In genomic region chr3:71580636-71581215, GRCh38 we compare ENCODE assay signal across 8 cellular contexts.
DNase-seq lines count a peak whose midpoint lies in the region; ATAC-seq lines count a peak whose summit lies in the region.

No MANE protein-coding gene starts in this region.

- no peak for ATAC-seq in central memory CD8-positive, alpha-beta T cell (replicated peaks; ENCODE audit: extremely low read depth, poor library complexity, severe bottlenecking)
- no peak for ATAC-seq in GM18519 (IDR thresholded peaks at IDR 0.05; ENCODE audit: low FRiP score, unreplicated experiment)

- no peaks in the 10 kb centered on the region for H3K9me3 Mint-ChIP-seq in central memory CD8-positive, alpha-beta T cell

- H3K9ac ChIP-seq in HUES6 (ENCODE audit: low read length) (no peak overlapping the region), mucosa of stomach (ENCODE audit: low read length) (peak overlapping the region; percentile 83)

- H3K4me3 Mint-ChIP-seq in central memory CD8-positive, alpha-beta T cell = peak overlapping the region; percentile 96

- peaks cover 49% of the 10 kb centered on the region for H3K79me2 ChIP-seq in ACC112 (ENCODE audit: control insufficient read depth, insufficient read depth, low read length, unreplicated experiment)

- H3K27me3 ChIP-seq in ACC112 (ENCODE audit: insufficient read depth, low read length) (no peaks in the 10 kb centered on the region), HUES6 (ENCODE audit: control insufficient read depth, insufficient read depth, low read length) (peaks cover 30% of the 10 kb centered on the region), mucosa of stomach (ENCODE audit: control insufficient read depth, insufficient read depth, low read length) (no peaks in the 10 kb centered on the region)

- no peaks in the 10 kb centered on the region for H3K36me3 ChIP-seq in ACC112 (ENCODE audit: insufficient read depth, low read length)
- no peaks in the 10 kb centered on the region for H3K36me3 ChIP-seq in HUES6 (ENCODE audit: control insufficient read depth, insufficient read depth, low read length)
- H3K36me3 ChIP-seq in mucosa of stomach (ENCODE audit: control insufficient read depth, insufficient read depth, low read length) = no peaks in the 10 kb centered on the region

- no peak for DNase-seq in central memory CD8-positive, alpha-beta T cell (ENCODE audit: low spot score in 2 of 2)
- DNase-seq in stimulated activated CD4-positive, alpha-beta T cell treated with anti-CD3 and anti-CD28 coated beads, Interleukin-4, amount 100 ng/mL, for 1 hour = no peak
- no peak for DNase-seq in T-helper 9 cell
- no peak for DNase-seq in GM03348 (ENCODE audit: low spot score)

- H3K9me3 ChIP-seq in HUES6 (ENCODE audit: control insufficient read depth, insufficient read depth, low read depth, low read length) (no peaks in the 10 kb centered on the region), mucosa of stomach (ENCODE audit: control insufficient read depth, low read length) (no peaks in the 10 kb centered on the region)

- H2AFZ ChIP-seq in ACC112 (ENCODE audit: low read length, unreplicated experiment) = peak overlapping the region; percentile 82

- peak overlapping the region; percentile 9; the same call in 1 of the 2 replicates for H3K27ac ChIP-seq in ACC112 (ENCODE audit: low read depth, low read length)
- no peak overlapping the region for H3K27ac ChIP-seq in HUES6 (ENCODE audit: low read depth, low read length)

- H3K4me1 Mint-ChIP-seq in central memory CD8-positive, alpha-beta T cell = peaks cover 24% of the 10 kb centered on the region

- H3K27me3 Mint-ChIP-seq in central memory CD8-positive, alpha-beta T cell = peaks cover 10% of the 10 kb centered on the region

- H3K4me1 ChIP-seq in ACC112 (ENCODE audit: control insufficient read depth, insufficient read depth, low read length, unreplicated experiment) (peaks cover 27% of the 10 kb centered on the region), HUES6 (ENCODE audit: control insufficient read depth, insufficient read depth, low read length) (peaks cover 20% of the 10 kb centered on the region), mucosa of stomach (ENCODE audit: control insufficient read depth, insufficient read depth, low read length) (peaks cover 22% of the 10 kb centered on the region)

- H3K4me3 ChIP-seq in ACC112 (ENCODE audit: low read depth, low read length) = peak overlapping the region; percentile 88
- peak overlapping the region; percentile 84 for H3K4me3 ChIP-seq in HUES6 (ENCODE audit: low read depth, low read length)
- H3K4me3 ChIP-seq in mucosa of stomach (ENCODE audit: low read length) = peak overlapping the region; percentile 53

- H3K27ac Mint-ChIP-seq in central memory CD8-positive, alpha-beta T cell (ENCODE audit: low read depth) = peak overlapping the region; percentile 94

- H3K36me3 Mint-ChIP-seq in central memory CD8-positive, alpha-beta T cell (ENCODE audit: insufficient read depth) = peaks cover 26% of the 10 kb centered on the region
